In genomic region chr9:133526721-133527321, GRCh38 we compare ENCODE assay signal across 16 cellular contexts. TPM values are rescaled to one million over a fixed set of nuclear protein-coding genes. Genes with fewer than 3 reads are reported as not detected.
DNase-seq lines count a peak whose midpoint lies in the region; ATAC-seq, FAIRE-seq and TF ChIP-seq lines count a peak whose summit lies in the region.
"Had no signal": no experiment of that assay in that cellular context is flagged by ENCODE, and none has a peak within 500 bp of the region (broad histone marks: within the 10 kb centered on the region; RNA-seq: fewer than 3 reads in every experiment).

No MANE protein-coding gene starts in this region.

- H2AFZ ChIP-seq in HepG2 (ENCODE audit: low read length) = no peak overlapping the region

- H3K4me2 ChIP-seq in HepG2 (ENCODE audit: low read depth, low read length) = no peak overlapping the region

- no TSS peak for BruUV-seq in HepG2 (replicated peaks; lab: Mats Ljungman, UMichigan)

- POLR2A ChIA-PET in HepG2 (lab: Yijun Ruan, JAX) = no interaction called here

- DNase-seq in HepG2 (ENCODE audit: low spot score) = no peak
- DNase-seq in right lobe of liver = no peak
- peak; percentile 45 for DNase-seq in choroid plexus epithelial cell (ENCODE audit: low read depth)
- DNase-seq in LoVo (ENCODE audit: low spot score) = no peak
- no peak for DNase-seq in activated CD4-positive, alpha-beta T cell treated with anti-CD3 and anti-CD28 coated beads, Interleukin-2, amount 50 U/mL, for 1 hour
- DNase-seq: activated gamma-delta T cell, AML-193, cortex of kidney, GF-D8, Kasumi-1, NCI-H526 had no signal

- CTCF ChIA-PET in HepG2 (lab: Yijun Ruan, JAX; ENCODE audit: low intra/inter-chr PET ratio, low total read pairs) = no interaction called here

- 13% methylated on average over 13 of the region's 21 CpGs for WGBS in HepG2 (ENCODE audit: low lambda C conversion rate)
- 72% methylated on average over 5 of the region's 21 CpGs for WGBS in right lobe of liver (ENCODE audit: insufficient coverage, low coverage, low lambda C conversion rate, missing lambda C conversion rate)

- H4K20me1 ChIP-seq in HepG2 (ENCODE audit: insufficient read depth, low read length) = no peaks in the 10 kb centered on the region

- no peak overlapping the region for H3K4me3 ChIP-seq in HepG2 (replicated peaks in 1 of 3; ENCODE audit: insufficient read depth in 1 of 3, low read depth in 2 of 3, low read length in 3 of 3)
- no peak overlapping the region for H3K4me3 ChIP-seq in right lobe of liver
- H3K4me3 ChIP-seq in choroid plexus epithelial cell (ENCODE audit: low read depth, low read length) = no peak overlapping the region
- no peak overlapping the region for H3K4me3 ChIP-seq in muscle layer of colon (ENCODE audit: low read depth in 1 of 2, low read length in 2 of 2)

- no peak for FAIRE-seq in HepG2 (lab: Jason Lieb, UNC)

- H3K9me3 ChIP-seq in HepG2 (ENCODE audit: low read length) (no peaks in the 10 kb centered on the region), right lobe of liver (no peaks in the 10 kb centered on the region), muscle layer of colon (ENCODE audit: low read length) (no peaks in the 10 kb centered on the region)

- H3K27me3 ChIP-seq in HepG2 (ENCODE audit: control insufficient read depth in 1 of 2, insufficient read depth in 2 of 2, low read length in 2 of 2) (peaks cover 32 to 96% of the 10 kb centered on the region in 2 experiments; a peak in 4 of 5 replicates), right lobe of liver (no peaks in the 10 kb centered on the region), muscle layer of colon (ENCODE audit: control insufficient read depth in 1 of 2, insufficient read depth in 2 of 2, low read length in 2 of 2) (no peaks in the 10 kb centered on the region)

- no peak for ATAC-seq in HepG2
- ATAC-seq in right lobe of liver = no peak
- no peak for ATAC-seq in HG03520 (IDR thresholded peaks at IDR 0.05; ENCODE audit: unreplicated experiment)
- no peak for ATAC-seq in HG03457 (IDR thresholded peaks at IDR 0.05; ENCODE audit: unreplicated experiment)
- ATAC-seq: stimulated activated effector memory CD8-positive, alpha-beta T cell treated with anti-CD3 and anti-CD28 coated beads, Interleukin-12 subunit alpha, Interleukin-12 subunit beta, amount 100 ng/mL, for 72 hours had no signal

- intact Hi-C loops in HepG2 (cut with micrococcal nuclease; ENCODE audit: unreplicated experiment) (no loop called here), right lobe of liver (cut with DNase I) (loop anchor here (10.0 kb wide), 2 partner anchors 58 to 208 kb away; partner anchors contain the start of gene SARDH (in 1 of the 2))

- no peak overlapping the region for H3K9ac ChIP-seq in HepG2 (ENCODE audit: insufficient read depth, low read depth, low read length)
- H3K9ac ChIP-seq in muscle layer of colon (ENCODE audit: low read length) = no peak overlapping the region

- in situ Hi-C loops in HepG2 (cut with HindIII; ENCODE audit: extremely low pct_ligation_motif_present, low pct_unique_long_range_greater_than_20kb) = loop anchor here (25.0 kb wide), 1 partner anchor 210 kb away; the partner anchor contains the start of gene SARDH

- H3K4me1 ChIP-seq in HepG2 (ENCODE audit: insufficient read depth, low read length) (peaks cover 39% of the 10 kb centered on the region), right lobe of liver (peaks cover 0 to 13% (median 4%) of the 10 kb centered on the region in 4 donors), muscle layer of colon (ENCODE audit: insufficient read depth, low read length) (peaks cover 32% of the 10 kb centered on the region)

- TF ChIP-seq CTCF in HepG2 (CRISPR knock-in tag; IDR thresholded peaks at IDR 0.05) (no peak), right lobe of liver (IDR thresholded peaks at IDR 0.05) (no peak), choroid plexus epithelial cell (conservative IDR thresholded peaks at IDR 0.05; ENCODE audit: low read depth, low read length) (no peak)

- no peak for TF ChIP-seq RAD21 in HepG2 (CRISPR knock-in tag; IDR thresholded peaks at IDR 0.05)

- H3K79me2 ChIP-seq in HepG2 (ENCODE audit: insufficient read depth, low read length) = no peaks in the 10 kb centered on the region

- TF ChIP-seq POLR2A in HepG2 (IDR thresholded peaks at IDR 0.05; ENCODE audit: insufficient read depth in 1 of 2, low read depth in 2 of 2, low read length in 2 of 2) (no peak), right lobe of liver (IDR thresholded peaks at IDR 0.05) (no peak)

- TF ChIP-seq EP300 in HepG2 (IDR thresholded peaks at IDR 0.05; ENCODE audit: low read depth in 2 of 2, low read length in 2 of 2) (no peak), HepG2 (CRISPR knock-in tag; IDR thresholded peaks at IDR 0.05; ENCODE audit: borderline replicate concordance) (no peak)

- no peak overlapping the region for H3K27ac ChIP-seq in HepG2 (ENCODE audit: extremely low read length, insufficient read depth, low read length)
- H3K27ac ChIP-seq in right lobe of liver = no peak overlapping the region
- H3K27ac ChIP-seq in muscle layer of colon (ENCODE audit: low read depth, low read length) = peak overlapping the region; percentile 6

- H3K36me3 ChIP-seq in HepG2 (replicated peaks in 1 of 2; ENCODE audit: control insufficient read depth in 1 of 2, insufficient read depth in 2 of 2, low read length in 2 of 2) (no peaks in the 10 kb centered on the region), right lobe of liver (no peaks in the 10 kb centered on the region), muscle layer of colon (ENCODE audit: insufficient read depth, low read length) (no peaks in the 10 kb centered on the region)

RNA-seq across cellular contexts. Expression of gene MYMK, which starts 2.1 kb away (rescaled TPM):
- total RNA-seq in HepG2 (2016; rRNA removed; fragmentation: Illumina TruSeq; extraction: Trizol) = not detected in 2 replicates
- not detected in 2 replicates for total RNA-seq in HepG2 (2016; cell fraction: cytosol; rRNA removed; fragmentation: Illumina TruSeq; extraction: Trizol; ENCODE audit: low read depth)
- not detected in 2 replicates for total RNA-seq in HepG2 (2016; cell fraction: insoluble cytoplasmic fraction; rRNA removed; fragmentation: Illumina TruSeq; extraction: Trizol)
- total RNA-seq in HepG2 (2016; cell fraction: membrane; rRNA removed; fragmentation: Illumina TruSeq; extraction: Trizol) = not detected in 2 replicates
- not detected in 2 replicates for total RNA-seq in HepG2 (2016; cell fraction: nucleus; rRNA removed; fragmentation: Illumina TruSeq; extraction: Trizol)
- not detected in 2 replicates for polyA plus RNA-seq in HepG2 (2011; rRNA removed)
- not detected in 2 replicates for polyA plus RNA-seq in HepG2 (2011; cell fraction: cytosol; rRNA removed)
- polyA plus RNA-seq in HepG2 (2011; cell fraction: nucleus; rRNA removed) = not detected in 2 replicates
- polyA plus RNA-seq in HepG2 (2012) = not detected in 2 replicates
- not detected in 2 replicates for polyA plus RNA-seq in HepG2 (2016; cell fraction: cytosol; fragmentation: Illumina TruSeq; extraction: Trizol; ENCODE audit: low read depth)
- not detected in 2 replicates for polyA plus RNA-seq in HepG2 (2016; cell fraction: insoluble cytoplasmic fraction; fragmentation: Illumina TruSeq; extraction: Trizol; ENCODE audit: low read depth)
- not detected in 2 replicates for polyA plus RNA-seq in HepG2 (2016; cell fraction: membrane; fragmentation: Illumina TruSeq; extraction: Trizol; ENCODE audit: low read depth)
- not detected in 2 replicates for polyA plus RNA-seq in HepG2 (2016; cell fraction: nucleus; fragmentation: Illumina TruSeq; extraction: Trizol; ENCODE audit: insufficient read depth, low read depth)
- not detected in 2 replicates for polyA minus RNA-seq in HepG2 (2011; rRNA and poly(A)+ RNA removed; ENCODE audit: low replicate concordance)
- not detected in 2 replicates for polyA minus RNA-seq in HepG2 (2011; cell fraction: cytosol; rRNA and poly(A)+ RNA removed)
- polyA minus RNA-seq in HepG2 (2011; cell fraction: nucleus; rRNA and poly(A)+ RNA removed) = not detected in 2 replicates
- total RNA-seq in right lobe of liver = not detected
- total RNA-seq: SK-MEL-5 had no signal

RNA-seq across cellular contexts. Expression of gene ADAMTSL2, which starts 7.7 kb away (rescaled TPM):
- 1.0 and 3.8 TPM in 2 replicates for total RNA-seq in HepG2 (2016; rRNA removed; fragmentation: Illumina TruSeq; extraction: Trizol)
- 0.35 and 0.61 TPM in 2 replicates for total RNA-seq in HepG2 (2016; cell fraction: cytosol; rRNA removed; fragmentation: Illumina TruSeq; extraction: Trizol; ENCODE audit: low read depth)
- 0.86 and 3.7 TPM in 2 replicates for total RNA-seq in HepG2 (2016; cell fraction: insoluble cytoplasmic fraction; rRNA removed; fragmentation: Illumina TruSeq; extraction: Trizol)
- total RNA-seq in HepG2 (2016; cell fraction: membrane; rRNA removed; fragmentation: Illumina TruSeq; extraction: Trizol) = 0.99 and 1.1 TPM in 2 replicates
- total RNA-seq in HepG2 (2016; cell fraction: nucleus; rRNA removed; fragmentation: Illumina TruSeq; extraction: Trizol) = 3.9 and 4.8 TPM in 2 replicates
- polyA plus RNA-seq in HepG2 (2011; rRNA removed) = 1.8 and 1.9 TPM in 2 replicates
- polyA plus RNA-seq in HepG2 (2011; cell fraction: cytosol; rRNA removed) = 1.2 and 1.7 TPM in 2 replicates
- polyA plus RNA-seq in HepG2 (2011; cell fraction: nucleus; rRNA removed) = 4.8 and 6.6 TPM in 2 replicates
- 0.43 and 1.1 TPM in 2 replicates for polyA plus RNA-seq in HepG2 (2012)
- 0.33 and 0.43 TPM in 2 replicates for polyA plus RNA-seq in HepG2 (2016; cell fraction: cytosol; fragmentation: Illumina TruSeq; extraction: Trizol; ENCODE audit: low read depth)
- polyA plus RNA-seq in HepG2 (2016; cell fraction: insoluble cytoplasmic fraction; fragmentation: Illumina TruSeq; extraction: Trizol; ENCODE audit: low read depth) = 0.77 and 1.1 TPM in 2 replicates
- 0.61 and 0.78 TPM in 2 replicates for polyA plus RNA-seq in HepG2 (2016; cell fraction: membrane; fragmentation: Illumina TruSeq; extraction: Trizol; ENCODE audit: low read depth)
- polyA plus RNA-seq in HepG2 (2016; cell fraction: nucleus; fragmentation: Illumina TruSeq; extraction: Trizol; ENCODE audit: insufficient read depth, low read depth) = 6.6 and 7.1 TPM in 2 replicates
- 4.1 TPM in 1 of 2 replicates, not detected in the other for polyA minus RNA-seq in HepG2 (2011; rRNA and poly(A)+ RNA removed; ENCODE audit: low replicate concordance)
- polyA minus RNA-seq in HepG2 (2011; cell fraction: cytosol; rRNA and poly(A)+ RNA removed) = 0.70 and 1.3 TPM in 2 replicates
- 0.87 and 1.2 TPM in 2 replicates for polyA minus RNA-seq in HepG2 (2011; cell fraction: nucleus; rRNA and poly(A)+ RNA removed)
- total RNA-seq in right lobe of liver = 10 to 100 TPM in 3 of 6 experiments, 1 to 10 TPM in 3; 9.2 to 24.8 (median 12.7) TPM

RNA-seq across cellular contexts. Expression of gene SLC2A6, which starts 47.9 kb away (rescaled TPM):
- total RNA-seq in HepG2 (2016; rRNA removed; fragmentation: Illumina TruSeq; extraction: Trizol) = 6.3 and 15.0 TPM in 2 replicates
- 1.8 and 2.0 TPM in 2 replicates for total RNA-seq in HepG2 (2016; cell fraction: cytosol; rRNA removed; fragmentation: Illumina TruSeq; extraction: Trizol; ENCODE audit: low read depth)
- total RNA-seq in HepG2 (2016; cell fraction: insoluble cytoplasmic fraction; rRNA removed; fragmentation: Illumina TruSeq; extraction: Trizol) = 5.3 and 14.9 TPM in 2 replicates
- 4.5 and 4.6 TPM in 2 replicates for total RNA-seq in HepG2 (2016; cell fraction: membrane; rRNA removed; fragmentation: Illumina TruSeq; extraction: Trizol)
- total RNA-seq in HepG2 (2016; cell fraction: nucleus; rRNA removed; fragmentation: Illumina TruSeq; extraction: Trizol) = 16.5 and 16.8 TPM in 2 replicates
- 4.1 and 9.1 TPM in 2 replicates for polyA plus RNA-seq in HepG2 (2011; rRNA removed)
- 5.0 and 5.7 TPM in 2 replicates for polyA plus RNA-seq in HepG2 (2011; cell fraction: cytosol; rRNA removed)
- 7.2 and 12.6 TPM in 2 replicates for polyA plus RNA-seq in HepG2 (2011; cell fraction: nucleus; rRNA removed)
- polyA plus RNA-seq in HepG2 (2012) = 2.1 and 4.5 TPM in 2 replicates
- polyA plus RNA-seq in HepG2 (2016; cell fraction: cytosol; fragmentation: Illumina TruSeq; extraction: Trizol; ENCODE audit: low read depth) = 1.7 and 2.0 TPM in 2 replicates
- 4.0 and 5.0 TPM in 2 replicates for polyA plus RNA-seq in HepG2 (2016; cell fraction: insoluble cytoplasmic fraction; fragmentation: Illumina TruSeq; extraction: Trizol; ENCODE audit: low read depth)
- 2.7 and 3.1 TPM in 2 replicates for polyA plus RNA-seq in HepG2 (2016; cell fraction: membrane; fragmentation: Illumina TruSeq; extraction: Trizol; ENCODE audit: low read depth)
- polyA plus RNA-seq in HepG2 (2016; cell fraction: nucleus; fragmentation: Illumina TruSeq; extraction: Trizol; ENCODE audit: insufficient read depth, low read depth) = 22.0 and 22.4 TPM in 2 replicates
- polyA minus RNA-seq in HepG2 (2011; rRNA and poly(A)+ RNA removed; ENCODE audit: low replicate concordance) = 16.3 and 18.5 TPM in 2 replicates
- 6.5 and 7.4 TPM in 2 replicates for polyA minus RNA-seq in HepG2 (2011; cell fraction: cytosol; rRNA and poly(A)+ RNA removed)
- polyA minus RNA-seq in HepG2 (2011; cell fraction: nucleus; rRNA and poly(A)+ RNA removed) = 9.1 and 12.8 TPM in 2 replicates
- 1 to 10 TPM in 5 of 6 experiments, under 1 TPM in 1; 0.88 to 6.8 (median 2.8) TPM for total RNA-seq in right lobe of liver
